1 cellular context compared by ENCODE assay signal in genomic region chr19:44611812-44612295, GRCh38.
TF ChIP-seq lines count a peak whose summit lies in the region.

No MANE protein-coding gene starts in this region.

TF ChIP-seq in HepG2, 621 proteins besides CTCF, POLR2A, EP300 and RAD21 (continued from another document):
- TF ChIP-seq, protein P1, sequence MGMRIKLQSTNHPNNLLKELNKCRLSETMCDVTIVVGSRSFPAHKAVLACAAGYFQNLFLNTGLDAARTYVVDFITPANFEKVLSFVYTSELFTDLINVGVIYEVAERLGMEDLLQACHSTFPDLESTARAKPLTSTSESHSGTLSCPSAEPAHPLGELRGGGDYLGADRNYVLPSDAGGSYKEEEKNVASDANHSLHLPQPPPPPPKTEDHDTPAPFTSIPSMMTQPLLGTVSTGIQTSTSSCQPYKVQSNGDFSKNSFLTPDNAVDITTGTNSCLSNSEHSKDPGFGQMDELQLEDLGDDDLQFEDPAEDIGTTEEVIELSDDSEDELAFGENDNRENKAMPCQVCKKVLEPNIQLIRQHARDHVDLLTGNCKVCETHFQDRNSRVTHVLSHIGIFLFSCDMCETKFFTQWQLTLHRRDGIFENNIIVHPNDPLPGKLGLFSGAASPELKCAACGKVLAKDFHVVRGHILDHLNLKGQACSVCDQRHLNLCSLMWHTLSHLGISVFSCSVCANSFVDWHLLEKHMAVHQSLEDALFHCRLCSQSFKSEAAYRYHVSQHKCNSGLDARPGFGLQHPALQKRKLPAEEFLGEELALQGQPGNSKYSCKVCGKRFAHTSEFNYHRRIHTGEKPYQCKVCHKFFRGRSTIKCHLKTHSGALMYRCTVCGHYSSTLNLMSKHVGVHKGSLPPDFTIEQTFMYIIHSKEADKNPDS (CRISPR knock-in tag; IDR thresholded peaks at IDR 0.05), result peak; percentile 35; the same call in 1 of the 2 replicates
- TF ChIP-seq NFAT5 (CRISPR knock-in tag; IDR thresholded peaks at IDR 0.05), result no peak
- no peak for TF ChIP-seq ZNF138 (CRISPR knock-in tag; IDR thresholded peaks at IDR 0.05; ENCODE audit: low read depth)
- TF ChIP-seq ZNF256 (CRISPR knock-in tag; conservative IDR thresholded peaks at IDR 0.05), result no peak
- TF ChIP-seq ZNF331 (CRISPR knock-in tag; IDR thresholded peaks at IDR 0.05), result no peak
- TF ChIP-seq ATAD3A (CRISPR knock-in tag; IDR thresholded peaks at IDR 0.05), result no peak
- TF ChIP-seq CEBPZ (IDR thresholded peaks at IDR 0.05; ENCODE audit: low read length), result no peak
- no peak for TF ChIP-seq CBX1 (IDR thresholded peaks at IDR 0.05; ENCODE audit: low read depth)
- no peak for TF ChIP-seq NFRKB (IDR thresholded peaks at IDR 0.05)
- TF ChIP-seq ZNF24 (IDR thresholded peaks at IDR 0.05), result peak; percentile 65; the same call in 1 of the 2 replicates
- peak; percentile 71 for TF ChIP-seq HNF4A (CRISPR knock-in tag; IDR thresholded peaks at IDR 0.05)
- no peak for TF ChIP-seq ZUFSP (CRISPR knock-in tag; IDR thresholded peaks at IDR 0.05; ENCODE audit: borderline replicate concordance)
- no peak for TF ChIP-seq BATF2 (CRISPR knock-in tag; IDR thresholded peaks at IDR 0.05)
- no peak for TF ChIP-seq AGO1 (IDR thresholded peaks at IDR 0.05; ENCODE audit: low read depth, low read length, poor library complexity, severe bottlenecking)
- no peak for TF ChIP-seq FOXC1 (CRISPR knock-in tag; IDR thresholded peaks at IDR 0.05; ENCODE audit: borderline replicate concordance)
- TF ChIP-seq POLR2AphosphoS2 (IDR thresholded peaks at IDR 0.05; ENCODE audit: low read depth, low read length), result no peak
- no peak for TF ChIP-seq ERF (CRISPR knock-in tag; IDR thresholded peaks at IDR 0.05)
- TF ChIP-seq HHEX (CRISPR knock-in tag; IDR thresholded peaks at IDR 0.05), result peak; percentile 46; the same call in 1 of the 2 replicates
- TF ChIP-seq ZNF205 (CRISPR knock-in tag; IDR thresholded peaks at IDR 0.05), result no peak
- 0 out of 2 replicates have a peak, but pooled peaks have one; percentile 7 for TF ChIP-seq TFAP4 (IDR thresholded peaks at IDR 0.05; ENCODE audit: borderline replicate concordance, low read depth)
- TF ChIP-seq ISL2 (CRISPR knock-in tag; IDR thresholded peaks at IDR 0.05), result peak; percentile 61; the same call in 1 of the 2 replicates
- TF ChIP-seq ZNF431 (CRISPR knock-in tag; IDR thresholded peaks at IDR 0.05; ENCODE audit: borderline replicate concordance, low read depth), result no peak
- peak; percentile 75; the same call in 1 of the 2 replicates for TF ChIP-seq TBX3 (IDR thresholded peaks at IDR 0.05; ENCODE audit: borderline replicate concordance)
- TF ChIP-seq ETV5 (CRISPR knock-in tag; IDR thresholded peaks at IDR 0.05; ENCODE audit: borderline replicate concordance), result no peak; the same call in 1 of the 2 replicates
